17 cellular contexts compared by ENCODE assay signal in the genomic region with DNA sequence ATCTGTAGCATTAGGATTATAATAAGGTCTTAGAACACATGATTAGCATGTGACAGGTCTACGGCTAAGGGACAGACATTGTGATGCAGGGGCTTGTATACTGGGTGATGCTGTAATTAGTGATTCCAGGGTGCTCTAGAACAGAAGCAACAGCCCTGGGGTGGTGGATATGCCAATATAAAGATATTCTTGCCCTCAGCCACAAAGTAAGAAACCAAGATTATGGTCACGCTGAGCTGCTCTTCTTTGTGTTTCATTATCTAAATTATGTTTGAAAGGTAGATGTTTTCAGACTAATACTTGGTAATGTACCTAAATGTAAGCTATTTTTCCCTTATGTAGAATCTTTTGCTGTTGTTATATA. TPM values are rescaled to one million over a fixed set of nuclear protein-coding genes. Genes with fewer than 3 reads are reported as not detected.
DNase-seq lines count a peak whose midpoint lies in the region; ATAC-seq, FAIRE-seq and TF ChIP-seq lines count a peak whose summit lies in the region.
"Had no signal": no experiment of that assay in that cellular context is flagged by ENCODE, and none has a peak within 500 bp of the region (broad histone marks: within the 10 kb centered on the region; RNA-seq: fewer than 3 reads in every experiment).

No MANE protein-coding gene starts in this region.

- H3K9me2 ChIP-seq in OCI-LY1 (ENCODE audit: low read depth, low read length), result no peaks in the 10 kb centered on the region

- no TSS peak for BruUV-seq in HepG2 (replicated peaks; lab: Mats Ljungman, UMichigan)

- H4K20me1 ChIP-seq in OCI-LY1 (ENCODE audit: insufficient read depth, low read length) (no peaks in the 10 kb centered on the region), HepG2 (ENCODE audit: insufficient read depth, low read length) (peaks cover 18% of the 10 kb centered on the region), smooth muscle cell (ENCODE audit: low read depth) (peaks cover 100% of the 10 kb centered on the region)
- H4K20me1 ChIP-seq: BLaER1 had no signal

- TF ChIP-seq POLR2A in HepG2 (IDR thresholded peaks at IDR 0.05; ENCODE audit: insufficient read depth in 1 of 2, low read depth in 2 of 2, low read length in 2 of 2), result no peak

- DNase-seq in brain microvascular endothelial cell (no peak), HepG2 (ENCODE audit: low spot score) (no peak), smooth muscle cell (lab: John Stamatoyannopoulos, UW; ENCODE audit: unreplicated experiment) (no peak), DMS114 treated with DMSO at 0.1 percent for 48 hours (lab: John Stamatoyannopoulos, UW; ENCODE audit: unreplicated experiment) (no peak), omental fat pad (ENCODE audit: low spot score) (no peak)
- DNase-seq: AML-193; Caco-2; CD8-positive, alpha-beta memory T cell; DMS53; GF-D8 had no signal

- TF ChIP-seq EP300 in HepG2 (IDR thresholded peaks at IDR 0.05; ENCODE audit: low read depth in 2 of 2, low read length in 2 of 2), result no peak
- no peak for TF ChIP-seq EP300 in HepG2 (CRISPR knock-in tag; IDR thresholded peaks at IDR 0.05; ENCODE audit: borderline replicate concordance)

- CTCF ChIA-PET in HepG2 (lab: Yijun Ruan, JAX; ENCODE audit: low intra/inter-chr PET ratio, low total read pairs), result no interaction called here

- H3K4me3 ChIP-seq in OCI-LY1 (ENCODE audit: low read depth, low read length, poor library complexity, severe bottlenecking) (no peak overlapping the region), brain microvascular endothelial cell (ENCODE audit: low read depth, low read length) (no peak overlapping the region), HepG2 (replicated peaks in 1 of 3; ENCODE audit: insufficient read depth in 1 of 3, low read depth in 2 of 3, low read length in 3 of 3) (no peak overlapping the region), smooth muscle cell (no peak overlapping the region)
- H3K4me3 ChIP-seq: BLaER1 had no signal

- H3K4me1 ChIP-seq in OCI-LY1 (ENCODE audit: insufficient read depth, low read length, severe bottlenecking), result peaks cover 27% of the 10 kb centered on the region
- H3K4me1 ChIP-seq in HepG2 (ENCODE audit: insufficient read depth, low read length), result no peaks in the 10 kb centered on the region
- no peaks in the 10 kb centered on the region for H3K4me1 ChIP-seq in smooth muscle cell (ENCODE audit: low read depth)
- H3K4me1 ChIP-seq: BLaER1, Caco-2 had no signal

- H3K27ac ChIP-seq in OCI-LY1 (ENCODE audit: low read depth, low read length, poor library complexity, severe bottlenecking) (peak overlapping the region; percentile 89), brain microvascular endothelial cell (peak overlapping the region; percentile 3), HepG2 (ENCODE audit: extremely low read length, insufficient read depth, low read length) (no peak overlapping the region), smooth muscle cell (ENCODE audit: low read depth) (peak overlapping the region; percentile 82)
- H3K27ac ChIP-seq: BLaER1 had no signal

- H3K27me3 ChIP-seq in OCI-LY1 (ENCODE audit: insufficient read depth, low read length), result no peaks in the 10 kb centered on the region
- no peaks in the 10 kb centered on the region for H3K27me3 ChIP-seq in brain microvascular endothelial cell (replicated peaks)
- no peaks in the 10 kb centered on the region for H3K27me3 ChIP-seq in HepG2 (ENCODE audit: control insufficient read depth in 1 of 2, insufficient read depth in 2 of 2, low read length in 2 of 2)
- H3K27me3 ChIP-seq in smooth muscle cell (ENCODE audit: low read depth), result no peaks in the 10 kb centered on the region
- H3K27me3 ChIP-seq: BLaER1 had no signal

- in situ Hi-C loops in brain microvascular endothelial cell (cut with HindIII; ENCODE audit: low pct_ligation_motif_present, low sequenced_read_pairs) (no loop called here), HepG2 (cut with HindIII; ENCODE audit: extremely low pct_ligation_motif_present, low pct_unique_long_range_greater_than_20kb) (no loop called here)

- TF ChIP-seq RAD21 in HepG2 (CRISPR knock-in tag; IDR thresholded peaks at IDR 0.05), result no peak

- TF ChIP-seq CTCF in OCI-LY1 (IDR thresholded peaks at IDR 0.05; ENCODE audit: low read length) (no peak), brain microvascular endothelial cell (IDR thresholded peaks at IDR 0.05; ENCODE audit: low read depth, low read length, missing control alignments) (no peak), HepG2 (CRISPR knock-in tag; IDR thresholded peaks at IDR 0.05) (no peak), smooth muscle cell (IDR thresholded peaks at IDR 0.05; ENCODE audit: borderline replicate concordance, insufficient read depth, poor library complexity, severe bottlenecking) (no peak), omental fat pad (IDR thresholded peaks at IDR 0.05) (no peak)

- POLR2A ChIA-PET in HepG2 (lab: Yijun Ruan, JAX), result interaction anchor here (0.9 kb wide), 1 partner anchor 22 kb away, joined by 3 read pairs; no protein-coding TSS in a partner anchor

- H3K9ac ChIP-seq in OCI-LY1 (ENCODE audit: low read length) (peak overlapping the region; percentile 49), HepG2 (ENCODE audit: insufficient read depth, low read depth, low read length) (no peak overlapping the region), smooth muscle cell (ENCODE audit: low read depth) (no peak overlapping the region)
- H3K9ac ChIP-seq: BLaER1 had no signal

- intact Hi-C loops in HepG2 (cut with micrococcal nuclease; ENCODE audit: unreplicated experiment), result no loop called here

- H3K79me2 ChIP-seq in OCI-LY1 (ENCODE audit: insufficient read depth, low read length), result no peaks in the 10 kb centered on the region
- no peaks in the 10 kb centered on the region for H3K79me2 ChIP-seq in HepG2 (ENCODE audit: insufficient read depth, low read length)
- H3K79me2 ChIP-seq in smooth muscle cell (ENCODE audit: low read depth), result peaks cover 5% of the 10 kb centered on the region

- 95% methylated on average over 2 of the region's 2 CpGs for WGBS in HepG2 (ENCODE audit: low lambda C conversion rate)
- WGBS in smooth muscle cell (ENCODE audit: low lambda C conversion rate), result 83% methylated on average over 2 of the region's 2 CpGs

- no peaks in the 10 kb centered on the region for H3K9me3 ChIP-seq in OCI-LY1 (ENCODE audit: low read length)
- H3K9me3 ChIP-seq in HepG2 (ENCODE audit: low read length), result no peaks in the 10 kb centered on the region
- no peaks in the 10 kb centered on the region for H3K9me3 ChIP-seq in smooth muscle cell (replicated peaks; ENCODE audit: low read depth)
- H3K9me3 ChIP-seq: BLaER1, Caco-2 had no signal

- peak overlapping the region; percentile 86; the same call in 1 of the 2 replicates for H2AFZ ChIP-seq in OCI-LY1 (ENCODE audit: low read length)
- H2AFZ ChIP-seq in HepG2 (ENCODE audit: low read length), result no peak overlapping the region
- no peak overlapping the region for H2AFZ ChIP-seq in smooth muscle cell (ENCODE audit: low read depth)

- ATAC-seq in HepG2, result peak; percentile 5
- no peak for ATAC-seq in HG03135 (IDR thresholded peaks at IDR 0.05; ENCODE audit: unreplicated experiment)
- ATAC-seq in omental fat pad (ENCODE audit: low FRiP score), result no peak
- ATAC-seq: HCT116 had no signal

- FAIRE-seq in HepG2 (lab: Jason Lieb, UNC), result no peak
- FAIRE-seq: GM19239, H54, HTR-8/SVneo had no signal

- peaks cover 5% of the 10 kb centered on the region; the same call in 1 of the 2 replicates for H3F3A ChIP-seq in OCI-LY1 (ENCODE audit: insufficient read depth, low read length)
- peaks cover 90% of the 10 kb centered on the region for H3F3A ChIP-seq in smooth muscle cell (ENCODE audit: low read depth)

- H3K36me3 ChIP-seq in OCI-LY1 (ENCODE audit: insufficient read depth, low read length) (no peaks in the 10 kb centered on the region), brain microvascular endothelial cell (replicated peaks) (peaks cover 97% of the 10 kb centered on the region), HepG2 (replicated peaks in 1 of 2; ENCODE audit: control insufficient read depth in 1 of 2, insufficient read depth in 2 of 2, low read length in 2 of 2) (peaks cover 55 to 92% of the 10 kb centered on the region in 2 experiments), smooth muscle cell (ENCODE audit: low read depth) (peaks cover 74% of the 10 kb centered on the region)
- H3K36me3 ChIP-seq: BLaER1 had no signal

- H3K4me2 ChIP-seq in OCI-LY1 (ENCODE audit: low read length), result peak overlapping the region; percentile 53
- no peak overlapping the region for H3K4me2 ChIP-seq in HepG2 (ENCODE audit: low read depth, low read length)
- H3K4me2 ChIP-seq in smooth muscle cell, result no peak overlapping the region
- H3K4me2 ChIP-seq: BLaER1 had no signal

TF ChIP-seq in HepG2, 621 proteins besides CTCF, POLR2A, EP300 and RAD21 (continues in another document):
- 0 out of 2 replicates have a peak, but pooled peaks have one; percentile 7 for TF ChIP-seq POLR2AphosphoS5 (IDR thresholded peaks at IDR 0.05; ENCODE audit: low read depth, low read length)
- TF ChIP-seq FOXP1 (IDR thresholded peaks at IDR 0.05), result no peak
- no peak for TF ChIP-seq FOXP1 (CRISPR knock-in tag; IDR thresholded peaks at IDR 0.05)

RNA-seq across cellular contexts. Expression of a gene that starts 45.3 kb away (rescaled TPM):
- total RNA-seq in HepG2 (2016; rRNA removed; fragmentation: Illumina TruSeq; extraction: Trizol), result 1,029 and 1,847 TPM in 2 replicates
- total RNA-seq in HepG2 (2016; cell fraction: cytosol; rRNA removed; fragmentation: Illumina TruSeq; extraction: Trizol; ENCODE audit: low read depth), result 126 and 147 TPM in 2 replicates
- 854 and 1,853 TPM in 2 replicates for total RNA-seq in HepG2 (2016; cell fraction: insoluble cytoplasmic fraction; rRNA removed; fragmentation: Illumina TruSeq; extraction: Trizol)
- 296 and 350 TPM in 2 replicates for total RNA-seq in HepG2 (2016; cell fraction: membrane; rRNA removed; fragmentation: Illumina TruSeq; extraction: Trizol)
- 2,550 and 3,138 TPM in 2 replicates for total RNA-seq in HepG2 (2016; cell fraction: nucleus; rRNA removed; fragmentation: Illumina TruSeq; extraction: Trizol)
- 6,471 and 8,294 TPM in 2 replicates for polyA plus RNA-seq in HepG2 (2011; rRNA removed)
- polyA plus RNA-seq in HepG2 (2011; cell fraction: cytosol; rRNA removed), result 5,228 and 6,020 TPM in 2 replicates
- 7,071 and 7,329 TPM in 2 replicates for polyA plus RNA-seq in HepG2 (2011; cell fraction: nucleus; rRNA removed)
- polyA plus RNA-seq in HepG2 (2012), result 6,919 and 7,291 TPM in 2 replicates
- polyA plus RNA-seq in HepG2 (2016; cell fraction: cytosol; fragmentation: Illumina TruSeq; extraction: Trizol; ENCODE audit: low read depth), result 105 and 116 TPM in 2 replicates
- 930 and 1,012 TPM in 2 replicates for polyA plus RNA-seq in HepG2 (2016; cell fraction: insoluble cytoplasmic fraction; fragmentation: Illumina TruSeq; extraction: Trizol; ENCODE audit: low read depth)
- 206 and 247 TPM in 2 replicates for polyA plus RNA-seq in HepG2 (2016; cell fraction: membrane; fragmentation: Illumina TruSeq; extraction: Trizol; ENCODE audit: low read depth)
- polyA plus RNA-seq in HepG2 (2016; cell fraction: nucleus; fragmentation: Illumina TruSeq; extraction: Trizol; ENCODE audit: insufficient read depth, low read depth), result 3,833 and 4,011 TPM in 2 replicates
- 4.7 and 8,343 TPM in 2 replicates for polyA minus RNA-seq in HepG2 (2011; rRNA and poly(A)+ RNA removed; ENCODE audit: low replicate concordance)
- polyA minus RNA-seq in HepG2 (2011; cell fraction: cytosol; rRNA and poly(A)+ RNA removed), result 6,416 and 9,415 TPM in 2 replicates
- polyA minus RNA-seq in HepG2 (2011; cell fraction: nucleus; rRNA and poly(A)+ RNA removed), result 5,814 and 6,553 TPM in 2 replicates
- 21,173 and 21,295 TPM in 2 replicates for total RNA-seq in smooth muscle cell
- polyA plus RNA-seq in smooth muscle cell, result 8,934 and 10,917 TPM in 2 replicates
- total RNA-seq in omental fat pad, result 100 to 1,000 TPM in 3 of 4 donors, 10 to 100 TPM in 1; 89.6 to 220 (median 177) TPM
